In the genomic region with DNA sequence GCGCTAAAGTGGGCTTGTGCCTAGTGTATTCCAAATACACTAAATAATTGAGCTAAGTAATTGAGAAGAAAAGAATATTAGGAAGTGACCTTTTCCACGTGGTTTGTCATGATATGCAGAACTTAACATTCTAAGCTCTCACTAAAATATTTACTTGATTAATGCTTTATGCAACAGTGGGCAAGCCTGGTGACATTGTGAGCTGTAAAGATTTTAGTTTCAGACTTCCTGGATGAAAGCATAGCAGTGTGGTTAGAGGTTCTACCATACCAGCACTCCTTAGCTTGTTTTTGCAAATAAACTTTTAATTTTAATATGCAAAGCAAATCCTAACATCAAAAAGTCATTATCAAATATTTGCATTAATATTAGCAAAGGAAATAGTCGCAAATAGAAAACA, we compare ENCODE assay signal across 23 cellular contexts.
DNase-seq lines count a peak whose midpoint lies in the region; ATAC-seq and TF ChIP-seq lines count a peak whose summit lies in the region.
"Had no signal": no experiment of that assay in that cellular context is flagged by ENCODE, and none has a peak within 500 bp of the region (broad histone marks: within the 10 kb centered on the region; RNA-seq: fewer than 3 reads in every experiment).

No MANE protein-coding gene starts in this region.

- no peak overlapping the region for H3K4me3 Mint-ChIP-seq in CD8-positive, alpha-beta T cell
- H3K4me3 Mint-ChIP-seq: CD4-positive, CD25-positive, alpha-beta regulatory T cell had no signal

- no peaks in the 10 kb centered on the region for H3K36me3 Mint-ChIP-seq in CD8-positive, alpha-beta T cell
- H3K36me3 Mint-ChIP-seq: CD4-positive, CD25-positive, alpha-beta regulatory T cell had no signal

- in situ Hi-C loops in Caki2 (cut with HindIII; ENCODE audit: low pct_unique_long_range_greater_than_20kb, low sequenced_read_pairs): no loop called here

- no peak for TF ChIP-seq CTCF in OCI-LY3 (IDR thresholded peaks at IDR 0.05; ENCODE audit: low read depth, low read length)
- no peak for TF ChIP-seq CTCF in CD8-positive, alpha-beta T cell (IDR thresholded peaks at IDR 0.05)

- no peaks in the 10 kb centered on the region for H3K79me2 ChIP-seq in OCI-LY3 (ENCODE audit: low read length)

- H3K9me3 Mint-ChIP-seq in CD8-positive, alpha-beta T cell: peaks cover 24% of the 10 kb centered on the region

- H3K27me3 ChIP-seq in OCI-LY3 (ENCODE audit: low read depth, low read length): no peaks in the 10 kb centered on the region
- no peaks in the 10 kb centered on the region for H3K27me3 ChIP-seq in CD8-positive, alpha-beta T cell (ENCODE audit: insufficient read depth, low read length)
- H3K27me3 ChIP-seq: BLaER1, SJSA1 had no signal

- no peaks in the 10 kb centered on the region for H4K20me1 ChIP-seq in OCI-LY3 (ENCODE audit: insufficient read depth, low read length)
- H4K20me1 ChIP-seq: BLaER1 had no signal

- no peaks in the 10 kb centered on the region for H3K9me3 ChIP-seq in OCI-LY3 (ENCODE audit: insufficient read depth, low read length)
- no peaks in the 10 kb centered on the region for H3K9me3 ChIP-seq in CD8-positive, alpha-beta T cell (ENCODE audit: low read length)
- H3K9me3 ChIP-seq: BLaER1, SJSA1 had no signal

- no peak overlapping the region for H3K27ac ChIP-seq in OCI-LY3 (ENCODE audit: low read length)
- no peak overlapping the region for H3K27ac ChIP-seq in CD8-positive, alpha-beta T cell (ENCODE audit: low read depth, low read length)
- H3K27ac ChIP-seq: BLaER1, SJSA1 had no signal

- H3K9ac ChIP-seq in OCI-LY3 (ENCODE audit: low read length): no peak overlapping the region
- H3K9ac ChIP-seq: BLaER1 had no signal

- POLR2A ChIA-PET in CD8-positive, alpha-beta T cell (lab: Charles Lee): no interaction called here

- no peaks in the 10 kb centered on the region for H3K27me3 Mint-ChIP-seq in CD8-positive, alpha-beta T cell (ENCODE audit: low read depth)
- H3K27me3 Mint-ChIP-seq: CD4-positive, CD25-positive, alpha-beta regulatory T cell had no signal

- no peak overlapping the region for H3K4me3 ChIP-seq in OCI-LY3 (ENCODE audit: low read length)
- H3K4me3 ChIP-seq in CD8-positive, alpha-beta T cell (ENCODE audit: low read depth, low read length): no peak overlapping the region
- H3K4me3 ChIP-seq: BLaER1, K562, SJSA1 had no signal

- no peaks in the 10 kb centered on the region for H3K4me1 Mint-ChIP-seq in CD8-positive, alpha-beta T cell (ENCODE audit: low read depth)
- H3K4me1 Mint-ChIP-seq: CD4-positive, CD25-positive, alpha-beta regulatory T cell had no signal

- H2AFZ ChIP-seq in OCI-LY3 (ENCODE audit: low read depth, low read length): peak overlapping the region; percentile 24; the same call in 1 of the 2 replicates

- H3K4me2 ChIP-seq in OCI-LY3 (ENCODE audit: low read length): no peak overlapping the region
- H3K4me2 ChIP-seq: BLaER1 had no signal

- peaks cover 5% of the 10 kb centered on the region; the same call in 1 of the 2 replicates for H3K4me1 ChIP-seq in OCI-LY3 (ENCODE audit: low read length)
- H3K4me1 ChIP-seq in CD8-positive, alpha-beta T cell (ENCODE audit: insufficient read depth, low read length): no peaks in the 10 kb centered on the region
- H3K4me1 ChIP-seq: BLaER1, SJSA1 had no signal

- intact Hi-C loops in CD8-positive, alpha-beta T cell (cut with DNase I, micrococcal nuclease): no loop called here

- no peak overlapping the region for H3K27ac Mint-ChIP-seq in CD8-positive, alpha-beta T cell
- H3K27ac Mint-ChIP-seq: CD4-positive, CD25-positive, alpha-beta regulatory T cell had no signal

- ATAC-seq in GM19467 (IDR thresholded peaks at IDR 0.05; ENCODE audit: unreplicated experiment): peak; percentile 36
- no peak for ATAC-seq in CD8-positive, alpha-beta T cell
- ATAC-seq in HG02763 (IDR thresholded peaks at IDR 0.05; ENCODE audit: unreplicated experiment): no peak
- ATAC-seq: K562 had no signal

- DNase-seq in Caki2 (ENCODE audit: low read depth) (peak; percentile 1), kidney tubule cell (ENCODE audit: low spot score) (peak; percentile 75), putamen (ENCODE audit: low spot score) (no peak), NCI-H1417 (lab: John Stamatoyannopoulos, UW) (no peak)
- no peak for DNase-seq in CD8-positive, alpha-beta T cell
- DNase-seq: 8988T; CD4-positive, CD25-positive, alpha-beta regulatory T cell; HCEC 1CT; Kasumi-1; MV-4-11; NCI-H1105; NCI-H1694; NCI-H2029 treated with DMSO at 0.1 percent for 48 hours; NCI-H2227 treated with DMSO at 0.1 percent for 48 hours; NCI-H526 treated with DMSO at 0.1 percent for 48 hours; Right ventricle myocardium superior; RPMI8226 had no signal

- no peaks in the 10 kb centered on the region for H3K36me3 ChIP-seq in OCI-LY3 (replicated peaks; ENCODE audit: low read depth, low read length)
- no peaks in the 10 kb centered on the region for H3K36me3 ChIP-seq in CD8-positive, alpha-beta T cell (ENCODE audit: insufficient read depth, low read length)
- H3K36me3 ChIP-seq: BLaER1, SJSA1 had no signal

- CTCF ChIA-PET in CD8-positive, alpha-beta T cell (lab: Charles Lee): no interaction called here

Comparison
In these comparisons a context has a peak if more than half of its experiments do, and no peak if none do; other contexts are left out.
1. DNase-seq: peak in Caki2 (single experiment) and kidney tubule cell (single experiment); none in CD8-positive, alpha-beta T cell (0 of 7), putamen (single experiment) and NCI-H1417 (0 of 3).